ENCODE assay signal across 28 cellular contexts in genomic region chrX:100622989-100623388, GRCh38. TPM values are rescaled to one million over a fixed set of nuclear protein-coding genes. Genes with fewer than 3 reads are reported as not detected.
"Had no signal": no experiment of that assay in that cellular context is flagged by ENCODE, and none has a peak within 500 bp of the region (broad histone marks: within the 10 kb centered on the region; RNA-seq: fewer than 3 reads in every experiment).

No MANE protein-coding gene starts in this region.

- H3K4me2 ChIP-seq: hepatocyte had no signal

- H3K79me2 ChIP-seq: hepatocyte had no signal

- H3K27ac Mint-ChIP-seq: mesothelial cell of epicardium; natural killer cell; nephron progenitor cell; progenitor cell of endocrine pancreas; stimulated activated effector memory CD8-positive, alpha-beta T cell treated with anti-CD3 and anti-CD28 coated beads, Interleukin-12 subunit alpha, Interleukin-12 subunit beta, amount 100 ng/mL, for 72 hours; stimulated activated naive CD8-positive, alpha-beta T cell treated with anti-CD3 and anti-CD28 coated beads, Interleukin-15, Interleukin-2, amounts not matched to agents 100 ng/mL and 50 ng/mL, for 24 hours; type B pancreatic cell had no signal

- H3K9me3 Mint-ChIP-seq: natural killer cell; stimulated activated effector memory CD8-positive, alpha-beta T cell treated with anti-CD3 and anti-CD28 coated beads, Interleukin-12 subunit alpha, Interleukin-12 subunit beta, amount 100 ng/mL, for 72 hours; stimulated activated naive CD8-positive, alpha-beta T cell treated with anti-CD3 and anti-CD28 coated beads, Interleukin-15, Interleukin-2, amounts not matched to agents 100 ng/mL and 50 ng/mL, for 24 hours; type B pancreatic cell had no signal

- H3K27me3 ChIP-seq: hepatocyte, ovary, right atrium auricular region, sigmoid colon, suprapubic skin, uterus had no signal

- H3K36me3 Mint-ChIP-seq: natural killer cell; stimulated activated effector memory CD8-positive, alpha-beta T cell treated with anti-CD3 and anti-CD28 coated beads, Interleukin-12 subunit alpha, Interleukin-12 subunit beta, amount 100 ng/mL, for 72 hours had no signal

- ATAC-seq: lower lobe of right lung; natural killer cell; stimulated activated effector memory CD8-positive, alpha-beta T cell treated with anti-CD3 and anti-CD28 coated beads, Interleukin-12 subunit alpha, Interleukin-12 subunit beta, amount 100 ng/mL, for 72 hours had no signal

- H2AFZ ChIP-seq: hepatocyte had no signal

- H3K36me3 ChIP-seq: lower lobe of right lung, ovary, right atrium auricular region, sigmoid colon, spleen, suprapubic skin, tibial nerve, uterus had no signal

- H3K27me3 Mint-ChIP-seq: progenitor cell of endocrine pancreas; stimulated activated naive CD8-positive, alpha-beta T cell treated with anti-CD3 and anti-CD28 coated beads, Interleukin-15, Interleukin-2, amounts not matched to agents 100 ng/mL and 50 ng/mL, for 24 hours; type B pancreatic cell had no signal

- DNase-seq: islet precursor cell; lower lobe of right lung; mesendoderm; naive B cell; natural killer cell; nephron progenitor cell; sigmoid colon; small intestine; spleen; stimulated activated CD4-positive, alpha-beta T cell treated with anti-CD3 and anti-CD28 coated beads, Interleukin-4, amount 100 ng/mL, for 24 hours; stimulated activated naive CD4-positive, alpha-beta T cell; uterus had no signal

- H3K4me3 ChIP-seq: hepatocyte, lower lobe of right lung, ovary, right atrium auricular region, sigmoid colon, spleen, suprapubic skin, tibial nerve, uterus had no signal

- H3K27ac ChIP-seq: hepatocyte, lower lobe of right lung, ovary, right atrium auricular region, sigmoid colon, spleen, suprapubic skin, uterus had no signal

- H3K4me1 ChIP-seq: lower lobe of right lung, right atrium auricular region, sigmoid colon, suprapubic skin, tibial nerve, uterus had no signal

- H3K4me3 Mint-ChIP-seq: mesothelial cell of epicardium; naive B cell; natural killer cell; nephron progenitor cell; stimulated activated effector memory CD8-positive, alpha-beta T cell treated with anti-CD3 and anti-CD28 coated beads, Interleukin-12 subunit alpha, Interleukin-12 subunit beta, amount 100 ng/mL, for 72 hours; stimulated activated naive CD8-positive, alpha-beta T cell treated with anti-CD3 and anti-CD28 coated beads, Interleukin-15, Interleukin-2, amounts not matched to agents 100 ng/mL and 50 ng/mL, for 24 hours; type B pancreatic cell had no signal

- H3K9me3 ChIP-seq: lower lobe of right lung, ovary, right atrium auricular region, sigmoid colon, spleen, suprapubic skin, tibial nerve, uterus had no signal

- H3K4me1 Mint-ChIP-seq: mesothelial cell of epicardium, nephron progenitor cell had no signal

RNA-seq across cellular contexts. Expression of gene TSPAN6, which starts 13.6 kb away (rescaled TPM):
- total RNA-seq: natural killer cell had no signal

RNA-seq across cellular contexts. Expression of gene SRPX2, which starts 21.0 kb away (rescaled TPM):
- total RNA-seq: mononuclear cell, natural killer cell had no signal

RNA-seq across cellular contexts. Expression of gene TNMD, which starts 38.3 kb away (rescaled TPM):
- total RNA-seq: kidney epithelial cell, liver, lower lobe of right lung, mononuclear cell, natural killer cell, progenitor cell of endocrine pancreas, pulmonary artery endothelial cell, renal cortical epithelial cell, sigmoid colon, ureter had no signal
- polyA plus RNA-seq: liver had no signal
